Comparison of ENCODE assay signal across 19 cellular contexts in genomic region chr9:19619221-19619620, GRCh38.
"Had no signal": no experiment of that assay in that cellular context is flagged by ENCODE, and none has a peak within 500 bp of the region (broad histone marks: within the 10 kb centered on the region; RNA-seq: fewer than 3 reads in every experiment).

No MANE protein-coding gene starts in this region.

- H3K27ac ChIP-seq: pancreas, right lobe of liver, skin epidermis, suprapubic skin, transverse colon, uterus had no signal

- H3K27ac Mint-ChIP-seq: activated CD4-positive, alpha-beta memory T cell treated with anti-CD3 and anti-CD28 coated beads for 36 hours; activated naive CD8-positive, alpha-beta T cell treated with anti-CD3 and anti-CD28 coated beads for 36 hours; memory B cell; nephron progenitor cell; stimulated activated naive CD8-positive, alpha-beta T cell treated with anti-CD3 and anti-CD28 coated beads, Interleukin-15, Interleukin-2, amounts not matched to agents 100 ng/mL and 50 ng/mL, for 24 hours; T-helper 17 cell had no signal

- DNase-seq: activated CD4-positive, alpha-beta memory T cell treated with anti-CD3 and anti-CD28 coated beads for 36 hours; activated CD4-positive, alpha-beta T cell treated with anti-CD3 and anti-CD28 coated beads for 48 hours; activated naive CD4-positive, alpha-beta T cell treated with Interleukin-2 at 50 U/mL for 16 hours; activated naive CD8-positive, alpha-beta T cell treated with anti-CD3 and anti-CD28 coated beads for 36 hours; activated T-cell treated with anti-CD3 and anti-CD28 coated beads, Interleukin-2, amount 50 U/mL, for 48 hours; effector CD4-positive, alpha-beta T cell; left ventricle myocardium superior; mucosa of descending colon; nephron progenitor cell; pancreas; right lobe of liver; stimulated activated CD4-positive, alpha-beta T cell treated with anti-CD3 and anti-CD28 coated beads, Interleukin-1b, Interleukin-23, amount 100 ng/mL, for 48 hours; T-helper 17 cell; transverse colon had no signal

- H3K9me3 Mint-ChIP-seq: activated CD4-positive, alpha-beta memory T cell treated with anti-CD3 and anti-CD28 coated beads for 36 hours; activated naive CD8-positive, alpha-beta T cell treated with anti-CD3 and anti-CD28 coated beads for 36 hours; nephron progenitor cell; stimulated activated naive CD8-positive, alpha-beta T cell treated with anti-CD3 and anti-CD28 coated beads, Interleukin-15, Interleukin-2, amounts not matched to agents 100 ng/mL and 50 ng/mL, for 24 hours had no signal

- H3K4me1 Mint-ChIP-seq: activated naive CD8-positive, alpha-beta T cell treated with anti-CD3 and anti-CD28 coated beads for 36 hours; memory B cell; T-helper 17 cell had no signal

- H3K36me3 Mint-ChIP-seq: activated CD4-positive, alpha-beta memory T cell treated with anti-CD3 and anti-CD28 coated beads for 36 hours; activated naive CD8-positive, alpha-beta T cell treated with anti-CD3 and anti-CD28 coated beads for 36 hours; memory B cell had no signal

- H3K4me3 Mint-ChIP-seq: activated CD4-positive, alpha-beta memory T cell treated with anti-CD3 and anti-CD28 coated beads for 36 hours; activated naive CD8-positive, alpha-beta T cell treated with anti-CD3 and anti-CD28 coated beads for 36 hours; memory B cell; nephron progenitor cell; stimulated activated naive CD8-positive, alpha-beta T cell treated with anti-CD3 and anti-CD28 coated beads, Interleukin-15, Interleukin-2, amounts not matched to agents 100 ng/mL and 50 ng/mL, for 24 hours; T-helper 17 cell had no signal
